24 cellular contexts compared by ENCODE assay signal in the genomic region with DNA sequence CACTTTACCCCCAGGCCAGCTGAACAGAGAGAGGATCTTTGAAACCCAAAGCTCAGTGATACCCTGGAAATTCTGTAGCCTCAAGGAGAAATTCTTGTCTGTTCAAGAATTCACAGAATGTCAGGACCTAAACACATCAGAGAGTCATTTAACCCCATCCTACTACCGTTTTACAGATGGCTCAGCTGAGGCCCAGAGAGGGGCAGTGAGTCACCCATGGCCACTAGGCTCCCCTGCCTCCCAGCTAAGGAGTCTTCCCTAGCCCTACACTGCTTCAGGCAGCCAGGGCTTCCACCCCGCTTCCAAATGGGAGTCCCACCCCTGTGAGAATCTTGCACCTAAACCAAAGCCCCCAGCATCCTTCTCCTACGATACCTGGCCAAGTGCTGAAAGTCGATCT. TPM values are rescaled to one million over a fixed set of nuclear protein-coding genes. Genes with fewer than 3 reads are reported as not detected.
"Had no signal": no experiment of that assay in that cellular context is flagged by ENCODE, and none has a peak within 500 bp of the region (broad histone marks: within the 10 kb centered on the region; RNA-seq: fewer than 3 reads in every experiment).

No MANE protein-coding gene starts in this region.

- ATAC-seq: foreskin keratinocyte; gastroesophageal sphincter; heart left ventricle; left ventricle myocardium superior; lower lobe of right lung; natural killer cell; psoas muscle; stimulated activated naive B cell treated with anti-CD40 and anti-IgM and Interleukin-4, amounts not matched to agents 10 μg/mL and 1 μg/mL and 100 μg/mL, for 72 hours had no signal

- H3K27ac Mint-ChIP-seq: natural killer cell; stimulated activated naive B cell treated with anti-CD40 and anti-IgM and Interleukin-4, amounts not matched to agents 10 μg/mL and 1 μg/mL and 100 μg/mL, for 72 hours; stimulated activated naive CD8-positive, alpha-beta T cell treated with anti-CD3 and anti-CD28 coated beads, Interleukin-15, Interleukin-2, amounts not matched to agents 100 ng/mL and 50 ng/mL, for 24 hours had no signal

- H3K36me3 Mint-ChIP-seq: natural killer cell; stimulated activated naive B cell treated with anti-CD40 and anti-IgM and Interleukin-4, amounts not matched to agents 10 μg/mL and 1 μg/mL and 100 μg/mL, for 72 hours had no signal

- H3K4me1 Mint-ChIP-seq: natural killer cell had no signal

- H3K9me3 Mint-ChIP-seq: natural killer cell; stimulated activated naive B cell treated with anti-CD40 and anti-IgM and Interleukin-4, amounts not matched to agents 10 μg/mL and 1 μg/mL and 100 μg/mL, for 72 hours; stimulated activated naive CD8-positive, alpha-beta T cell treated with anti-CD3 and anti-CD28 coated beads, Interleukin-15, Interleukin-2, amounts not matched to agents 100 ng/mL and 50 ng/mL, for 24 hours had no signal

- H3K4me3 ChIP-seq: dorsolateral prefrontal cortex, gastroesophageal sphincter, heart left ventricle, hepatocyte, lower lobe of right lung, ovary, psoas muscle, sigmoid colon, skin epidermis, spleen, thoracic aorta had no signal

- DNase-seq: dorsolateral prefrontal cortex; effector CD4-positive, alpha-beta T cell; foreskin keratinocyte; heart left ventricle; left ventricle myocardium superior; lower lobe of right lung; natural killer cell; occipital lobe; ovary; psoas muscle; right cardiac atrium; sigmoid colon; stimulated activated CD4-positive, alpha-beta T cell treated with anti-CD3 and anti-CD28 coated beads, Interleukin-2, amount 100 ng/mL, for 48 hours; stimulated activated naive B cell treated with anti-CD40 and anti-IgM and Interleukin-4, amounts not matched to agents 10 μg/mL and 1 μg/mL and 100 μg/mL, for 72 hours; trophoblast cell had no signal

- H3K9me3 ChIP-seq: gastroesophageal sphincter, heart left ventricle, lower lobe of right lung, ovary, psoas muscle, sigmoid colon, spleen, thoracic aorta had no signal

- H3K27ac ChIP-seq: dorsolateral prefrontal cortex, foreskin keratinocyte, gastroesophageal sphincter, heart left ventricle, hepatocyte, lower lobe of right lung, ovary, psoas muscle, sigmoid colon, skin epidermis, spleen, thoracic aorta had no signal

- H3K27me3 ChIP-seq: ovary, sigmoid colon had no signal

- H3K4me1 ChIP-seq: foreskin keratinocyte, psoas muscle had no signal

- H3K36me3 ChIP-seq: gastroesophageal sphincter, heart left ventricle, lower lobe of right lung, ovary, sigmoid colon, spleen, thoracic aorta had no signal

- H3K4me3 Mint-ChIP-seq: natural killer cell; stimulated activated naive B cell treated with anti-CD40 and anti-IgM and Interleukin-4, amounts not matched to agents 10 μg/mL and 1 μg/mL and 100 μg/mL, for 72 hours; stimulated activated naive CD8-positive, alpha-beta T cell treated with anti-CD3 and anti-CD28 coated beads, Interleukin-15, Interleukin-2, amounts not matched to agents 100 ng/mL and 50 ng/mL, for 24 hours had no signal

RNA-seq across cellular contexts. Expression of a gene that starts 28.3 kb away (rescaled TPM):
- total RNA-seq: foreskin keratinocyte, left ventricle myocardium superior, mononuclear cell, natural killer cell, thoracic aorta had no signal
- polyA plus RNA-seq: esophagus, foreskin keratinocyte, keratinocyte, ovary, spleen had no signal
